In genomic region chr10:7480742-7481381, GRCh38 we compare ENCODE assay signal across 8 cellular contexts.
DNase-seq lines count a peak whose midpoint lies in the region; ATAC-seq, FAIRE-seq and TF ChIP-seq lines count a peak whose summit lies in the region.

No MANE protein-coding gene starts in this region.

- no peaks in the 10 kb centered on the region for H3K36me3 Mint-ChIP-seq in CD4-positive, CD25-positive, alpha-beta regulatory T cell

- peaks cover 77% of the 10 kb centered on the region for H3K4me1 ChIP-seq in CD4-positive, CD25-positive, alpha-beta regulatory T cell (ENCODE audit: control insufficient read depth, insufficient read depth, low read length, poor library complexity, severe bottlenecking)

- no peaks in the 10 kb centered on the region for H3K36me3 ChIP-seq in CD4-positive, CD25-positive, alpha-beta regulatory T cell (ENCODE audit: control insufficient read depth, insufficient read depth, low read length)

- peak in 1 of 3 donors; percentile 69 for DNase-seq in CD4-positive, CD25-positive, alpha-beta regulatory T cell
- DNase-seq in caudate nucleus (lab: John Stamatoyannopoulos, UW): peak in 2 of 61 donors; percentile 18 to 19
- no peak for DNase-seq in central memory CD4-positive, alpha-beta T cell
- DNase-seq in stimulated activated CD4-positive, alpha-beta T cell treated with anti-CD3 and anti-CD28 coated beads, Interleukin-4, amount 100 ng/mL, for 1 hour: no peak
- no peak for DNase-seq in posterior cingulate gyrus
- DNase-seq in D721Med (ENCODE audit: insufficient read length, low spot score): no peak

- TF ChIP-seq CTCF in D721Med (IDR thresholded peaks at IDR 0.05; ENCODE audit: insufficient read depth, missing control alignments): no peak

- H3K4me1 Mint-ChIP-seq in CD4-positive, CD25-positive, alpha-beta regulatory T cell: peaks cover 40 to 78% (median 71%) of the 10 kb centered on the region in 4 donors

- peak in 1 of 2 donors; percentile 33 for ATAC-seq in CD4-positive, CD25-positive, alpha-beta regulatory T cell (ENCODE audit: low read depth in 2 of 2)
- ATAC-seq in HG03439 (IDR thresholded peaks at IDR 0.05; ENCODE audit: unreplicated experiment): peak; percentile 44

- H3K27ac ChIP-seq in CD4-positive, CD25-positive, alpha-beta regulatory T cell (ENCODE audit: insufficient read depth, low read length, poor library complexity, severe bottlenecking): peak overlapping the region; percentile 43
- peak overlapping the region; percentile 58 for H3K27ac ChIP-seq in caudate nucleus (ENCODE audit: low read depth, low read length)

- H3K27me3 ChIP-seq in CD4-positive, CD25-positive, alpha-beta regulatory T cell (ENCODE audit: control insufficient read depth, insufficient read depth, low read length): no peaks in the 10 kb centered on the region

- peak overlapping the region; percentile 47 to 77 (median 68) for H3K4me3 Mint-ChIP-seq in CD4-positive, CD25-positive, alpha-beta regulatory T cell

- no peaks in the 10 kb centered on the region for H3K27me3 Mint-ChIP-seq in CD4-positive, CD25-positive, alpha-beta regulatory T cell

- peaks cover 0 to 2% (median 0%) of the 10 kb centered on the region in 7 donors for H3K9me3 Mint-ChIP-seq in CD4-positive, CD25-positive, alpha-beta regulatory T cell

- H3K4me3 ChIP-seq in CD4-positive, CD25-positive, alpha-beta regulatory T cell (ENCODE audit: low read depth, low read length): peak overlapping the region; percentile 20

- H3K27ac Mint-ChIP-seq in CD4-positive, CD25-positive, alpha-beta regulatory T cell: peak overlapping the region; percentile 93 to 96 (median 94)

- TF ChIP-seq POLR2A in GM19099 (IDR thresholded peaks at IDR 0.05; ENCODE audit: extremely low read depth, insufficient read length, low read depth): peak; percentile 40

- no peak for FAIRE-seq in D721Med (lab: Jason Lieb, UNC)

- intact Hi-C loops in posterior cingulate gyrus (cut with DNase I): no loop called here

- no peaks in the 10 kb centered on the region for H3K9me3 ChIP-seq in CD4-positive, CD25-positive, alpha-beta regulatory T cell (ENCODE audit: control insufficient read depth in 2 of 2, low read length in 2 of 2)
